Comparison of ENCODE assay signal across 8 cellular contexts in genomic region chr6:148177589-148178233, GRCh38.
A peak's percentile ranks its signal among the peaks of the same experiment; 100 is the strongest.
DNase-seq lines count a peak whose midpoint lies in the region; ATAC-seq and TF ChIP-seq lines count a peak whose summit lies in the region.

No MANE protein-coding gene starts in this region.

- H3K36me3 ChIP-seq in parathyroid adenoma (ENCODE audit: control insufficient read depth, insufficient read depth, low read length): no peaks in the 10 kb centered on the region

- H2AFZ ChIP-seq in parathyroid adenoma: no peak overlapping the region

- H3K27ac ChIP-seq in foreskin keratinocyte (no peak overlapping the region), parathyroid adenoma (no peak overlapping the region)

- H3K4me2 ChIP-seq in parathyroid adenoma (ENCODE audit: low read length): no peak overlapping the region

- TF ChIP-seq CTCF in foreskin keratinocyte (conservative IDR thresholded peaks at IDR 0.05) (peak; percentile 83), parathyroid adenoma (IDR thresholded peaks at IDR 0.05) (peak; percentile 55)

- no peak overlapping the region for H3K27ac Mint-ChIP-seq in activated CD8-positive, alpha-beta T cell treated with anti-CD3 and anti-CD28 coated beads, Interleukin-2, amount 10 ng/mL, durations not matched to agents 7 days and 5 days

- H3K4me1 ChIP-seq in foreskin keratinocyte (no peaks in the 10 kb centered on the region), parathyroid adenoma (no peaks in the 10 kb centered on the region)

- H3K9me3 Mint-ChIP-seq in activated CD8-positive, alpha-beta T cell treated with anti-CD3 and anti-CD28 coated beads, Interleukin-2, amount 10 ng/mL, durations not matched to agents 7 days and 5 days (ENCODE audit: insufficient read depth): no peaks in the 10 kb centered on the region

- no peak overlapping the region for H3K4me3 ChIP-seq in parathyroid adenoma (ENCODE audit: low read depth, low read length)

- H3K27me3 ChIP-seq in foreskin keratinocyte (no peaks in the 10 kb centered on the region), parathyroid adenoma (ENCODE audit: control insufficient read depth, insufficient read depth, low read length) (no peaks in the 10 kb centered on the region)

- CTCF ChIA-PET in activated CD8-positive, alpha-beta T cell treated with anti-CD3 and anti-CD28 coated beads, Interleukin-2, amount 10 ng/mL, durations not matched to agents 7 days and 5 days (lab: Charles Lee): interaction anchor here (0.6 to 2.0 kb wide), 20 partner anchors 10 to 288 kb away, joined by 3 to 13 read pairs (median 3); no protein-coding TSS in a partner anchor

- no peaks in the 10 kb centered on the region for H3K4me1 Mint-ChIP-seq in activated CD8-positive, alpha-beta T cell treated with anti-CD3 and anti-CD28 coated beads, Interleukin-2, amount 10 ng/mL, durations not matched to agents 7 days and 5 days (ENCODE audit: low read depth)

- no peaks in the 10 kb centered on the region for H3K79me2 ChIP-seq in parathyroid adenoma

- no peaks in the 10 kb centered on the region for H3K36me3 Mint-ChIP-seq in activated CD8-positive, alpha-beta T cell treated with anti-CD3 and anti-CD28 coated beads, Interleukin-2, amount 10 ng/mL, durations not matched to agents 7 days and 5 days (ENCODE audit: low read depth)

- H3K9ac ChIP-seq in parathyroid adenoma: no peak overlapping the region

- H3K9me3 ChIP-seq in parathyroid adenoma (ENCODE audit: control insufficient read depth, low read length): no peaks in the 10 kb centered on the region

- DNase-seq in NCI-H446 (lab: John Stamatoyannopoulos, UW): peak; percentile 5 to 13
- DNase-seq in NCI-H446 treated with DMSO at 0.1 percent for 48 hours (lab: John Stamatoyannopoulos, UW): no peak
- peak; percentile 18 for DNase-seq in NAMALWA (ENCODE audit: low spot score)
- DNase-seq in activated CD8-positive, alpha-beta T cell treated with anti-CD3 and anti-CD28 coated beads, Interleukin-2, amount 10 ng/mL, durations not matched to agents 7 days and 5 days: peak; percentile 33
- DNase-seq in foreskin keratinocyte: peak in 1 of 2 donors; percentile 45

- H3K27me3 Mint-ChIP-seq in activated CD8-positive, alpha-beta T cell treated with anti-CD3 and anti-CD28 coated beads, Interleukin-2, amount 10 ng/mL, durations not matched to agents 7 days and 5 days (ENCODE audit: low read depth): peaks cover 8% of the 10 kb centered on the region

- no peak overlapping the region for H3K4me3 Mint-ChIP-seq in activated CD8-positive, alpha-beta T cell treated with anti-CD3 and anti-CD28 coated beads, Interleukin-2, amount 10 ng/mL, durations not matched to agents 7 days and 5 days

- POLR2A ChIA-PET in activated CD8-positive, alpha-beta T cell treated with anti-CD3 and anti-CD28 coated beads, Interleukin-2, amount 10 ng/mL, durations not matched to agents 7 days and 5 days (lab: Charles Lee): no interaction called here

- no peak for ATAC-seq in activated CD8-positive, alpha-beta T cell treated with anti-CD3 and anti-CD28 coated beads, Interleukin-2, amount 10 ng/mL, durations not matched to agents 7 days and 5 days
- ATAC-seq in foreskin keratinocyte: peak; percentile 33
- ATAC-seq in GM21723 (IDR thresholded peaks at IDR 0.05; ENCODE audit: unreplicated experiment): no peak
- ATAC-seq in GM21786 (IDR thresholded peaks at IDR 0.05; ENCODE audit: unreplicated experiment): no peak
